ENCODE assay signal across 8 cellular contexts in genomic region chr6:44072452-44072958, GRCh38. TPM values are rescaled to one million over a fixed set of nuclear protein-coding genes. Genes with fewer than 3 reads are reported as not detected.
A peak's percentile ranks its signal among the peaks of the same experiment; 100 is the strongest.
DNase-seq lines count a peak whose midpoint lies in the region; ATAC-seq, FAIRE-seq and TF ChIP-seq lines count a peak whose summit lies in the region.

No MANE protein-coding gene starts in this region.

- no peaks in the 10 kb centered on the region for H3K27me3 ChIP-seq in CD4-positive, alpha-beta memory T cell (ENCODE audit: insufficient read depth, low read length)
- H3K27me3 ChIP-seq in GM12878 (replicated peaks in 1 of 2; ENCODE audit: control insufficient read depth in 2 of 2, insufficient read depth in 2 of 2, low read length in 1 of 2) = no peaks in the 10 kb centered on the region

- no TSS peak for BruUV-seq in GM12878 (replicated peaks; lab: Mats Ljungman, UMichigan)

- peak; percentile 4 for ATAC-seq in HG02642 (IDR thresholded peaks at IDR 0.05; ENCODE audit: poor library complexity, unreplicated experiment)
- peak; percentile 10 for ATAC-seq in GM12878
- no peak for ATAC-seq in natural killer cell

- peak overlapping the region; percentile 88 for H3K4me2 ChIP-seq in GM12878 (ENCODE audit: control insufficient read depth, insufficient read depth)

- no peak for DNase-seq in CD4-positive, alpha-beta memory T cell
- DNase-seq in GM12878 (ENCODE audit: low read depth, low spot score) = no peak
- no peak for DNase-seq in natural killer cell
- no peak for DNase-seq in activated CD4-positive, CD25-positive, alpha-beta regulatory T cell treated with anti-CD3 and anti-CD28 coated beads, Interleukin-2, amount 50 U/mL, for 72 hours
- no peak for DNase-seq in hepatic stellate cell (ENCODE audit: low spot score)
- no peak for DNase-seq in retina
- no peak for DNase-seq in NCI-H2029 (lab: John Stamatoyannopoulos, UW)

- no peaks in the 10 kb centered on the region for H3K9me3 ChIP-seq in CD4-positive, alpha-beta memory T cell (ENCODE audit: control insufficient read depth in 1 of 2, low read length in 2 of 2)
- H3K9me3 ChIP-seq in GM12878 (replicated peaks; ENCODE audit: control insufficient read depth, insufficient read depth, low read length) = no peaks in the 10 kb centered on the region

- peak overlapping the region in 3 of 7 donors; percentile 70 to 95 (median 87) for H3K27ac Mint-ChIP-seq in CD4-positive, alpha-beta memory T cell
- H3K27ac Mint-ChIP-seq in natural killer cell = peak overlapping the region in 1 of 2 donors; percentile 94

- no peaks in the 10 kb centered on the region for H3K9me3 Mint-ChIP-seq in CD4-positive, alpha-beta memory T cell
- no peaks in the 10 kb centered on the region for H3K9me3 Mint-ChIP-seq in natural killer cell

- no peak for TF ChIP-seq CTCF in GM12878 (IDR thresholded peaks at IDR 0.05 in 2 of 3, conservative IDR thresholded peaks at IDR 0.05 in 1 of 3; ENCODE audit: control insufficient read depth in 2 of 3, extremely low read depth in 1 of 3, insufficient read depth in 1 of 3, low read depth in 3 of 3, low read length in 3 of 3)
- no peak for TF ChIP-seq CTCF in natural killer cell (IDR thresholded peaks at IDR 0.05)

- peaks cover 20% of the 10 kb centered on the region for H3K4me1 ChIP-seq in CD4-positive, alpha-beta memory T cell (ENCODE audit: insufficient read depth, low read length)
- H3K4me1 ChIP-seq in GM12878 (ENCODE audit: control insufficient read depth, insufficient read depth, low read length) = peaks cover 48% of the 10 kb centered on the region

- peaks cover 14 to 21% (median 18%) of the 10 kb centered on the region in 4 donors for H3K4me1 Mint-ChIP-seq in CD4-positive, alpha-beta memory T cell
- H3K4me1 Mint-ChIP-seq in natural killer cell = peaks cover 7 to 18% of the 10 kb centered on the region in 2 donors

- intact Hi-C loops in CD4-positive, alpha-beta memory T cell (cut with micrococcal nuclease) = no loop called here
- intact Hi-C loops in GM12878 (cut with micrococcal nuclease; ENCODE audit: unreplicated experiment) = loop anchor here (10.0 kb wide), 1 partner anchor 618 kb away; the partner anchor contains the start of gene DLK2
- intact Hi-C loops in natural killer cell (cut with micrococcal nuclease) = no loop called here

- TF ChIP-seq POLR2A in GM12878 (IDR thresholded peaks at IDR 0.05; ENCODE audit: low read depth, low read length) = no peak

- peaks cover 13% of the 10 kb centered on the region for H3K79me2 ChIP-seq in GM12878 (ENCODE audit: control insufficient read depth, insufficient read depth, low read length)

- H3K27ac ChIP-seq in CD4-positive, alpha-beta memory T cell (ENCODE audit: low read depth, low read length) = no peak overlapping the region
- H3K27ac ChIP-seq in GM12878 (ENCODE audit: control insufficient read depth, insufficient read depth) = peak overlapping the region; percentile 73

- peaks cover 0 to 2% of the 10 kb centered on the region in 2 donors for H3K36me3 Mint-ChIP-seq in CD4-positive, alpha-beta memory T cell
- H3K36me3 Mint-ChIP-seq in natural killer cell = no peaks in the 10 kb centered on the region

- H4K20me1 ChIP-seq in GM12878 (ENCODE audit: control insufficient read depth, insufficient read depth) = no peaks in the 10 kb centered on the region

- peak overlapping the region; percentile 83 for H2AFZ ChIP-seq in GM12878 (ENCODE audit: control insufficient read depth, low read depth, low read length)

- TF ChIP-seq RAD21 in GM12878 (IDR thresholded peaks at IDR 0.05; ENCODE audit: insufficient read depth, low read depth, low read length) = no peak

- H3K4me3 ChIP-seq in CD4-positive, alpha-beta memory T cell (ENCODE audit: low read length in 2 of 2) = peak overlapping the region; percentile 49 to 73
- H3K4me3 ChIP-seq in GM12878 = peak overlapping the region; percentile 54

- peaks cover 5 to 8% of the 10 kb centered on the region in 2 donors for H3K27me3 Mint-ChIP-seq in CD4-positive, alpha-beta memory T cell
- H3K27me3 Mint-ChIP-seq in natural killer cell (ENCODE audit: low read depth in 2 of 2) = peaks cover 19 to 22% of the 10 kb centered on the region in 2 donors

- CTCF ChIA-PET in CD4-positive, alpha-beta memory T cell (lab: Charles Lee; ENCODE audit: partially characterized antibody) = interaction anchor here (1.5 to 1.9 kb wide), 3 partner anchors 299 to 351 kb away, joined by 3 to 14 read pairs (median 9); partner anchors contain the start of gene VEGFA
- CTCF ChIA-PET in GM12878 (lab: Yijun Ruan, JAX) = interaction anchor here (0.6 to 12.9 kb wide), 11 partner anchors 9 to 443 kb away, joined by 3 to 264 read pairs (median 7); partner anchors contain the start of genes GTPBP2 and VEGFA

- RAD21 ChIA-PET in GM12878 (lab: Charles Lee; ENCODE audit: unreplicated experiment) = interaction anchor here (0.9 to 11.0 kb wide), 13 partner anchors 8 to 443 kb away, joined by 3 to 179 read pairs (median 6); partner anchors contain the start of genes GTPBP2 and VEGFA

- TF ChIP-seq EP300 in GM12878 (IDR thresholded peaks at IDR 0.05; ENCODE audit: borderline replicate concordance in 1 of 2, control insufficient read depth in 1 of 2, low read depth in 2 of 2, low read length in 2 of 2) = no peak

- H3K4me3 Mint-ChIP-seq in CD4-positive, alpha-beta memory T cell = peak overlapping the region; percentile 90 to 98 (median 96)
- H3K4me3 Mint-ChIP-seq in natural killer cell = peak overlapping the region; percentile 86

- no peak for FAIRE-seq in GM12878 (lab: Jason Lieb, UNC)

- in situ Hi-C loops in GM12878 (cut with MboI) = loop anchor here (5.0 kb wide), 1 partner anchor 300 kb away; the partner anchor contains the start of gene VEGFA

- SMC1A ChIA-PET in GM12878 (lab: Charles Lee; ENCODE audit: uncharacterized antibody, unreplicated experiment) = interaction anchor here (0.8 to 5.5 kb wide), 7 partner anchors 7 to 303 kb away, joined by 3 to 50 read pairs (median 6); partner anchors contain the start of gene VEGFA

- POLR2A ChIA-PET in CD4-positive, alpha-beta memory T cell (lab: Charles Lee; ENCODE audit: partially characterized antibody) = interaction anchor here (0.7 to 2.5 kb wide), 3 partner anchors 51 to 384 kb away, joined by 3 to 16 read pairs (median 3); partner anchors contain the start of gene VEGFA
- POLR2A ChIA-PET in GM12878 (lab: Charles Lee) = interaction anchor here (0.6 to 11.0 kb wide), 11 partner anchors 7 to 347 kb away, joined by 3 to 97 read pairs (median 8); partner anchors contain the start of gene VEGFA

- 47% methylated on average over 4 of the region's 4 CpGs for WGBS in GM12878 (ENCODE audit: insufficient coverage, insufficient replicate concordance, low lambda C conversion rate, missing lambda C conversion rate)

- H3K36me3 ChIP-seq in CD4-positive, alpha-beta memory T cell (ENCODE audit: insufficient read depth, low read length) = no peaks in the 10 kb centered on the region
- no peaks in the 10 kb centered on the region for H3K36me3 ChIP-seq in GM12878 (ENCODE audit: control insufficient read depth in 2 of 2, insufficient read depth in 2 of 2, low read length in 1 of 2)

- peak overlapping the region; percentile 77 for H3K9ac ChIP-seq in GM12878 (ENCODE audit: control insufficient read depth, insufficient read depth, low read length)

TF ChIP-seq in GM12878, 131 proteins besides CTCF, POLR2A, EP300 and RAD21 (continues in another document):
- no peak for TF ChIP-seq PAX8 (IDR thresholded peaks at IDR 0.05)
- 0 out of 2 replicates have a peak, but pooled peaks have one; percentile 6 for TF ChIP-seq POLR2AphosphoS2 (IDR thresholded peaks at IDR 0.05; ENCODE audit: low read depth, low read length)
- TF ChIP-seq CREM (IDR thresholded peaks at IDR 0.05; ENCODE audit: low read depth) = no peak

RNA-seq across cellular contexts. Expression of gene MRPL14, which starts 54.7 kb away (rescaled TPM):
- 10 to 100 TPM; 21.7 to 23.9 TPM for total RNA-seq in CD4-positive, alpha-beta memory T cell
- 100 to 1,000 TPM; 103 to 123 TPM for polyA plus RNA-seq in CD4-positive, alpha-beta memory T cell
- 26.2 and 26.4 TPM in 2 replicates for total RNA-seq in GM12878 (2013; cell fraction: nucleolus; rRNA removed)
- total RNA-seq in GM12878 (2014; rRNA removed) (107 and 109 TPM in 2 replicates), GM12878 (2014; rRNA removed; fragmentation: Illumina TruSeq; extraction: Trizol) (74.9 and 80.5 TPM in 2 replicates), GM12878 (2021) (85.9 and 91.1 TPM in 2 replicates), natural killer cell (10 to 100 TPM; 14.9 to 16.2 (median 16.0) TPM)
- polyA plus RNA-seq in GM12878 (2011; ENCODE audit: low read depth) = 45.9 TPM
- polyA plus RNA-seq in GM12878 (2011; rRNA removed) (91.6 and 128 TPM in 2 replicates), GM12878 (2014; fragmentation: Illumina TruSeq; extraction: Trizol) (68.1 and 87.4 TPM in 2 replicates), GM12878 (2014; fragmentation: Nextera tagmentation; extraction: Ambion mirVana) (100 to 1,000 TPM; 291 to 294 TPM), GM12878 (2014; rRNA removed) (117 and 145 TPM in 2 replicates), GM12878 (2016; fragmentation: Nextera tagmentation; extraction: Ambion mirVana) (100 to 1,000 TPM; 170 to 193 TPM)
- polyA plus RNA-seq in GM12878 (2011; cell fraction: cytosol; rRNA removed) = 127 and 146 TPM in 2 replicates
- polyA plus RNA-seq in GM12878 (2011; cell fraction: nucleus; rRNA removed) = 48.1 and 49.3 TPM in 2 replicates
- 68.0 and 83.2 TPM in 2 replicates for polyA plus RNA-seq in GM12878 (2012)
- polyA minus RNA-seq in GM12878 (2011; rRNA and poly(A)+ RNA removed) = 21.9 and 36.1 TPM in 2 replicates
- polyA minus RNA-seq in GM12878 (2011; cell fraction: cytosol; rRNA and poly(A)+ RNA removed) = 16.8 and 17.4 TPM in 2 replicates
- polyA minus RNA-seq in GM12878 (2011; cell fraction: nucleus; rRNA and poly(A)+ RNA removed) = 7.9 and 9.6 TPM in 2 replicates

RNA-seq across cellular contexts. Expression of gene TMEM63B, which starts 54.8 kb away (rescaled TPM):
- 10 to 100 TPM; 20.7 to 24.1 TPM for total RNA-seq in CD4-positive, alpha-beta memory T cell
- 1 to 10 TPM in 1 of 2 donors, under 1 TPM in 1; 0.91 to 2.3 TPM for polyA plus RNA-seq in CD4-positive, alpha-beta memory T cell
- 27.1 and 27.5 TPM in 2 replicates for total RNA-seq in GM12878 (2013; cell fraction: nucleolus; rRNA removed)
- total RNA-seq in GM12878 (2014; rRNA removed) = 7.1 and 7.5 TPM in 2 replicates
- total RNA-seq in GM12878 (2014; rRNA removed; fragmentation: Illumina TruSeq; extraction: Trizol) = 4.0 and 4.1 TPM in 2 replicates
- total RNA-seq in GM12878 (2021) = 12.8 and 14.8 TPM in 2 replicates
- 5.4 TPM for polyA plus RNA-seq in GM12878 (2011; ENCODE audit: low read depth)
- 9.2 and 15.0 TPM in 2 replicates for polyA plus RNA-seq in GM12878 (2011; rRNA removed)
- 21.7 and 22.5 TPM in 2 replicates for polyA plus RNA-seq in GM12878 (2011; cell fraction: cytosol; rRNA removed)
- polyA plus RNA-seq in GM12878 (2011; cell fraction: nucleus; rRNA removed) = 54.7 and 59.6 TPM in 2 replicates
- 8.2 and 11.7 TPM in 2 replicates for polyA plus RNA-seq in GM12878 (2012)
- polyA plus RNA-seq in GM12878 (2014; fragmentation: Illumina TruSeq; extraction: Trizol) = 7.4 and 9.5 TPM in 2 replicates
- under 1 TPM in 1 of 2 experiments, not detected in 1; 0.09 TPM for polyA plus RNA-seq in GM12878 (2014; fragmentation: Nextera tagmentation; extraction: Ambion mirVana)
- polyA plus RNA-seq in GM12878 (2014; rRNA removed) = 9.5 and 10.2 TPM in 2 replicates
- polyA plus RNA-seq in GM12878 (2016; fragmentation: Nextera tagmentation; extraction: Ambion mirVana) = 1 to 10 TPM; 4.3 to 5.1 TPM
- 36.4 and 36.7 TPM in 2 replicates for polyA minus RNA-seq in GM12878 (2011; rRNA and poly(A)+ RNA removed)
- 9.3 and 13.2 TPM in 2 replicates for polyA minus RNA-seq in GM12878 (2011; cell fraction: cytosol; rRNA and poly(A)+ RNA removed)
- 8.3 and 15.1 TPM in 2 replicates for polyA minus RNA-seq in GM12878 (2011; cell fraction: nucleus; rRNA and poly(A)+ RNA removed)
- 10 to 100 TPM; 24.7 to 30.8 (median 28.1) TPM for total RNA-seq in natural killer cell

Comparison
In these comparisons a context has a peak if more than half of its experiments do, and no peak if none do; other contexts are left out.
1. ATAC-seq: peak in HG02642 (single experiment) and GM12878 (single experiment); none in natural killer cell (0 of 3).